Comparison of ENCODE assay signal across 22 cellular contexts in the genomic region with DNA sequence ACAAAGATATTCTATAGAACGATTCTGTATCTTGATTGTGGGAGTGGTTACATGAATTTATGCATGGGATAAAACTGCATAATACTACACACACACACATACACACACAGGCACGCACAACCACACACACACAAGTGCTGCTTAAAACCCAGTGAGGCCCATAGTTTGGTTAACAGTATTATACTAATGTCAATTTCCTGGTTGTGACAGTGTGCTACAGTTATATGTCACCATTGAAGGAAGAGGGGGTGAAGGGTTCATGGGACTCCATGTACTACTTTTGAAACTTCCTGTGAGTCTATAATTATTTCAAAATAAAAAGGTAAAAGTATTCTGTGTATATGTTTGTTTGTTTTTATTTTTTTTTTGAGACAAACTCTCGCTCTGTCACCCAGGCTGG. TPM values are rescaled to one million over a fixed set of nuclear protein-coding genes. Genes with fewer than 3 reads are reported as not detected.
A peak's percentile ranks its signal among the peaks of the same experiment; 100 is the strongest.
DNase-seq lines count a peak whose midpoint lies in the region; ATAC-seq and TF ChIP-seq lines count a peak whose summit lies in the region.
"Had no signal": no experiment of that assay in that cellular context is flagged by ENCODE, and none has a peak within 500 bp of the region (broad histone marks: within the 10 kb centered on the region; RNA-seq: fewer than 3 reads in every experiment).

No MANE protein-coding gene starts in this region.

- H4K20me1 ChIP-seq in IMR-90 (ENCODE audit: insufficient read depth, low read length): peaks cover 61% of the 10 kb centered on the region

- peak overlapping the region; percentile 76; the same call in 1 of the 2 replicates for H4K5ac ChIP-seq in IMR-90 (ENCODE audit: low read depth, low read length)

- peaks cover 34% of the 10 kb centered on the region for H3K36me3 Mint-ChIP-seq in activated T-cell treated with anti-CD3 and anti-CD28 coated beads, Interleukin-2, amount 50 U/mL, for 24 hours (ENCODE audit: low read depth)
- H3K36me3 Mint-ChIP-seq in activated T-cell treated with anti-CD3 and anti-CD28 coated beads, Interleukin-2, amount 50 U/mL, for 4 hours (ENCODE audit: insufficient read depth): peaks cover 11% of the 10 kb centered on the region
- H3K36me3 Mint-ChIP-seq in central memory CD8-positive, alpha-beta T cell (ENCODE audit: insufficient read depth): peaks cover 5% of the 10 kb centered on the region

- H4K91ac ChIP-seq in IMR-90 (ENCODE audit: insufficient read depth, low read depth, low read length) (no peak overlapping the region), trophoblast cell (ENCODE audit: low read depth, low read length) (no peak overlapping the region)

- H2BK12ac ChIP-seq in trophoblast cell (ENCODE audit: low read length): no peak overlapping the region

- intact Hi-C loops in IMR-90 (cut with micrococcal nuclease): no loop called here

- H3K79me1 ChIP-seq in IMR-90 (ENCODE audit: low read depth in 1 of 2, low read length in 2 of 2): peaks cover 3 to 66% of the 10 kb centered on the region in 2 experiments; a peak in 3 of 4 replicates
- peaks cover 3% of the 10 kb centered on the region for H3K79me1 ChIP-seq in trophoblast cell (ENCODE audit: low read length)

- no peak overlapping the region for H3K4me3 Mint-ChIP-seq in activated T-cell treated with anti-CD3 and anti-CD28 coated beads, Interleukin-2, amount 50 U/mL, for 24 hours
- no peak overlapping the region for H3K4me3 Mint-ChIP-seq in activated T-cell treated with anti-CD3 and anti-CD28 coated beads, Interleukin-2, amount 50 U/mL, for 4 hours
- no peak overlapping the region for H3K4me3 Mint-ChIP-seq in central memory CD8-positive, alpha-beta T cell

- peaks cover 2% of the 10 kb centered on the region for H3K36me3 ChIP-seq in IMR-90 (ENCODE audit: control insufficient read depth, insufficient read depth, low read length)
- peaks cover 2% of the 10 kb centered on the region in 2 experiments for H3K36me3 ChIP-seq in trophoblast cell (ENCODE audit: control insufficient read depth in 1 of 2, insufficient read depth in 2 of 2, low read length in 2 of 2)
- H3K36me3 ChIP-seq: uterus had no signal

- H3K9me3 Mint-ChIP-seq in activated T-cell treated with anti-CD3 and anti-CD28 coated beads, Interleukin-2, amount 50 U/mL, for 24 hours: no peaks in the 10 kb centered on the region
- H3K9me3 Mint-ChIP-seq in activated T-cell treated with anti-CD3 and anti-CD28 coated beads, Interleukin-2, amount 50 U/mL, for 4 hours: no peaks in the 10 kb centered on the region
- no peaks in the 10 kb centered on the region for H3K9me3 Mint-ChIP-seq in central memory CD8-positive, alpha-beta T cell

- TF ChIP-seq RAD21 in IMR-90 (IDR thresholded peaks at IDR 0.05; ENCODE audit: low read length): no peak

- POLR2A ChIA-PET in IMR-90 (lab: Charles Lee; ENCODE audit: unreplicated experiment): no interaction called here

- H2AK5ac ChIP-seq in IMR-90 (ENCODE audit: low read depth, low read length): no peak overlapping the region
- H2AK5ac ChIP-seq in trophoblast cell (ENCODE audit: low read length): no peak overlapping the region

- H3K4me2 ChIP-seq in IMR-90 (ENCODE audit: low read depth, low read length) (no peak overlapping the region), trophoblast cell (ENCODE audit: low read length) (no peak overlapping the region)

- H3K14ac ChIP-seq in IMR-90 (replicated peaks; ENCODE audit: low read depth, low read length): no peak overlapping the region
- H3K14ac ChIP-seq in trophoblast cell (ENCODE audit: low read length): no peak overlapping the region

- BruUV-seq in IMR-90 (replicated peaks; lab: Mats Ljungman, UMichigan): no TSS peak

- H3K27me3 ChIP-seq in IMR-90 (ENCODE audit: control insufficient read depth, insufficient read depth, low read length): no peaks in the 10 kb centered on the region
- H3K27me3 ChIP-seq in trophoblast cell (ENCODE audit: insufficient read depth, low read length): no peaks in the 10 kb centered on the region
- H3K27me3 ChIP-seq: BE2C, body of pancreas, uterus had no signal

- CTCF ChIA-PET in IMR-90 (lab: Yijun Ruan, JAX): no interaction called here

- H2BK15ac ChIP-seq in IMR-90 (ENCODE audit: low read depth, low read length): no peak overlapping the region

- no peak overlapping the region for H2BK20ac ChIP-seq in IMR-90 (ENCODE audit: low read depth, low read length)

- peak overlapping the region; percentile 10 for H2BK5ac ChIP-seq in IMR-90 (ENCODE audit: low read depth, low read length, poor library complexity, severe bottlenecking)
- H2BK5ac ChIP-seq in trophoblast cell (ENCODE audit: low read depth, low read length, poor library complexity): no peak overlapping the region

- dilution Hi-C loops in IMR-90 (cut with HindIII; ENCODE audit: low sequenced_read_pairs, unreplicated experiment): no loop called here

- no peak for TF ChIP-seq POLR2A in IMR-90 (IDR thresholded peaks at IDR 0.05; ENCODE audit: low read depth, low read length)

- H2BK120ac ChIP-seq in IMR-90 (ENCODE audit: low read depth, low read length) (no peak overlapping the region), trophoblast cell (ENCODE audit: insufficient read depth, low read length, poor library complexity) (no peak overlapping the region)

- peaks cover 15% of the 10 kb centered on the region for H3K9me1 ChIP-seq in IMR-90 (ENCODE audit: insufficient read depth, low read length)

- H2AK9ac ChIP-seq in IMR-90 (replicated peaks; ENCODE audit: low read depth, low read length, poor library complexity): no peak overlapping the region

- no peak for ATAC-seq in activated T-cell treated with anti-CD3 and anti-CD28 coated beads, Interleukin-2, amount 50 U/mL, for 4 hours
- ATAC-seq in IMR-90 (ENCODE audit: low read depth) (no peak), GM18867 (IDR thresholded peaks at IDR 0.05; ENCODE audit: unreplicated experiment) (no peak)
- ATAC-seq in central memory CD8-positive, alpha-beta T cell (replicated peaks; ENCODE audit: extremely low read depth, poor library complexity, severe bottlenecking): no peak
- ATAC-seq: body of pancreas, Panc1, psoas muscle had no signal

- H3K27me3 Mint-ChIP-seq in activated T-cell treated with anti-CD3 and anti-CD28 coated beads, Interleukin-2, amount 50 U/mL, for 24 hours: no peaks in the 10 kb centered on the region
- no peaks in the 10 kb centered on the region for H3K27me3 Mint-ChIP-seq in activated T-cell treated with anti-CD3 and anti-CD28 coated beads, Interleukin-2, amount 50 U/mL, for 4 hours (ENCODE audit: low read depth)
- H3K27me3 Mint-ChIP-seq in central memory CD8-positive, alpha-beta T cell: no peaks in the 10 kb centered on the region

- H3K4me3 ChIP-seq in IMR-90 (ENCODE audit: insufficient read depth, low read depth, low read length) (no peak overlapping the region), trophoblast cell (ENCODE audit: low read depth, low read length) (no peak overlapping the region)
- H3K4me3 ChIP-seq: body of pancreas, psoas muscle, uterus had no signal

- H4K8ac ChIP-seq in IMR-90 (ENCODE audit: low read depth in 2 of 2, low read length in 2 of 2): no peak overlapping the region
- H4K8ac ChIP-seq in trophoblast cell (ENCODE audit: low read depth, low read length): no peak overlapping the region

- H2AFZ ChIP-seq in IMR-90 (replicated peaks; ENCODE audit: low read length, poor library complexity) (no peak overlapping the region), trophoblast cell (ENCODE audit: insufficient read depth, low read length, poor library complexity) (no peak overlapping the region)

- H3K9ac ChIP-seq in IMR-90 (ENCODE audit: low read depth, low read length) (no peak overlapping the region), trophoblast cell (ENCODE audit: low read length) (no peak overlapping the region)

- H3K79me2 ChIP-seq in trophoblast cell (ENCODE audit: control insufficient read depth, insufficient read depth, low read length, poor library complexity): peaks cover 28% of the 10 kb centered on the region

- WGBS in IMR-90 (ENCODE audit: extremely low coverage in 2 of 2, insufficient read length in 1 of 2), 2 experiments: no CpG with 5 or more reads among the region's 3 CpGs
- WGBS in trophoblast cell (ENCODE audit: extremely low coverage, insufficient coverage, insufficient read length): no CpG with 5 or more reads among the region's 3 CpGs

- in situ Hi-C loops in IMR-90 (cut with MboI; ENCODE audit: low sequenced_read_pairs): no loop called here

- H3K4me1 Mint-ChIP-seq in activated T-cell treated with anti-CD3 and anti-CD28 coated beads, Interleukin-2, amount 50 U/mL, for 24 hours (ENCODE audit: low read depth): peaks cover 81% of the 10 kb centered on the region
- H3K4me1 Mint-ChIP-seq in activated T-cell treated with anti-CD3 and anti-CD28 coated beads, Interleukin-2, amount 50 U/mL, for 4 hours (ENCODE audit: low read depth): peaks cover 74% of the 10 kb centered on the region
- H3K4me1 Mint-ChIP-seq in central memory CD8-positive, alpha-beta T cell: peaks cover 64% of the 10 kb centered on the region

- no peak overlapping the region for H3K4ac ChIP-seq in IMR-90 (ENCODE audit: low read depth, low read length)
- H3K4ac ChIP-seq in trophoblast cell (ENCODE audit: low read depth, low read length): peak overlapping the region; percentile 53

- H3K27ac ChIP-seq in IMR-90 (ENCODE audit: insufficient read depth, low read length) (no peak overlapping the region), trophoblast cell (ENCODE audit: low read depth, low read length) (no peak overlapping the region)
- H3K27ac ChIP-seq: body of pancreas, epithelial cell of prostate, uterus had no signal

- no peak for TF ChIP-seq CTCF in IMR-90 (conservative IDR thresholded peaks at IDR 0.05; ENCODE audit: low read depth, low read length)

- H3K23ac ChIP-seq in IMR-90 (ENCODE audit: low read depth, low read length) (no peak overlapping the region), trophoblast cell (ENCODE audit: low read length) (no peak overlapping the region)

- H3K4me1 ChIP-seq in IMR-90 (ENCODE audit: control insufficient read depth, insufficient read depth, low read length) (peaks cover 21% of the 10 kb centered on the region), trophoblast cell (ENCODE audit: control insufficient read depth in 1 of 2, insufficient read depth in 2 of 2, low read length in 2 of 2) (peaks cover 12 to 15% of the 10 kb centered on the region in 2 experiments)
- H3K4me1 ChIP-seq: uterus had no signal

- no peak overlapping the region for H3K18ac ChIP-seq in IMR-90 (ENCODE audit: low read depth, low read length)
- no peak overlapping the region for H3K18ac ChIP-seq in trophoblast cell (ENCODE audit: low read length)

- H3K56ac ChIP-seq in IMR-90 (ENCODE audit: extremely low read depth, insufficient read depth, low read length): no peak overlapping the region

- H3K27ac Mint-ChIP-seq in activated T-cell treated with anti-CD3 and anti-CD28 coated beads, Interleukin-2, amount 50 U/mL, for 24 hours: peak overlapping the region; percentile 80
- H3K27ac Mint-ChIP-seq in central memory CD8-positive, alpha-beta T cell (ENCODE audit: low read depth): peak overlapping the region; percentile 87

- H4K12ac ChIP-seq in trophoblast cell (ENCODE audit: low read depth, low read length): no peak overlapping the region

- peak; percentile 2 for DNase-seq in activated T-cell treated with anti-CD3 and anti-CD28 coated beads, Interleukin-2, amount 50 U/mL, for 24 hours
- no peak for DNase-seq in activated T-cell treated with anti-CD3 and anti-CD28 coated beads, Interleukin-2, amount 50 U/mL, for 4 hours
- DNase-seq in IMR-90 (no peak), trophoblast cell (no peak), mucosa of gallbladder (ENCODE audit: low spot score) (no peak), DMS 273 (lab: John Stamatoyannopoulos, UW; ENCODE audit: unreplicated experiment) (no peak)
- no peak for DNase-seq in central memory CD8-positive, alpha-beta T cell (ENCODE audit: low spot score in 2 of 2)
- DNase-seq: activated CD4-positive, alpha-beta T cell treated with anti-CD3 and anti-CD28 coated beads for 4 hours; activated T-cell treated with anti-CD3 and anti-CD28 coated beads for 4 hours; BE2C; body of pancreas; H7; kidney; NCI-H146; NCI-H510A treated with DMSO at 0.1 percent for 48 hours; NK-92 treated with Interleukin-12 subunit alpha and Interleukin-12 subunit beta, amount 100 ng/mL, for 24 hours; psoas muscle; substantia nigra; uterus had no signal

- H3K9me3 ChIP-seq in IMR-90 (ENCODE audit: control insufficient read depth, insufficient read depth, low read length): no peaks in the 10 kb centered on the region
- H3K9me3 ChIP-seq in trophoblast cell (ENCODE audit: insufficient read depth, low read depth, low read length): no peaks in the 10 kb centered on the region
- H3K9me3 ChIP-seq: BE2C, body of pancreas, psoas muscle, uterus had no signal

RNA-seq across cellular contexts. Expression of gene ZC3H7A, which starts 8.1 kb away (rescaled TPM):
- total RNA-seq in activated T-cell treated with anti-CD3 and anti-CD28 coated beads, Interleukin-2, amount 50 U/mL, for 4 hours: 10 to 100 TPM; 33.3 to 39.7 (median 38.4) TPM
- total RNA-seq in IMR-90 (2012; rRNA removed): 22.2 and 33.3 TPM in 2 replicates
- polyA plus RNA-seq in IMR-90 (2012; rRNA removed): 48.3 and 53.9 TPM in 2 replicates
- 11.5 and 30.5 TPM in 2 replicates for polyA plus RNA-seq in IMR-90 (2012; cell fraction: cytosol; rRNA removed)
- polyA plus RNA-seq in IMR-90 (2012; cell fraction: nucleus; rRNA removed; ENCODE audit: low replicate concordance): 11.4 and 92.1 TPM in 2 replicates
- 37.2 and 37.3 TPM in 2 replicates for polyA plus RNA-seq in trophoblast cell (2013)
- 47.1 TPM for total RNA-seq in mucosa of gallbladder

RNA-seq across cellular contexts. Expression of gene TXNDC11, which starts 46.3 kb away (rescaled TPM):
- 10 to 100 TPM; 34.3 to 39.0 (median 35.5) TPM for total RNA-seq in activated T-cell treated with anti-CD3 and anti-CD28 coated beads, Interleukin-2, amount 50 U/mL, for 4 hours
- total RNA-seq in IMR-90 (2012; rRNA removed) (23.9 and 25.3 TPM in 2 replicates), mucosa of gallbladder (55.7 TPM)
- polyA plus RNA-seq in IMR-90 (2012; rRNA removed): 42.9 and 50.0 TPM in 2 replicates
- polyA plus RNA-seq in IMR-90 (2012; cell fraction: cytosol; rRNA removed): 37.8 and 42.7 TPM in 2 replicates
- polyA plus RNA-seq in IMR-90 (2012; cell fraction: nucleus; rRNA removed; ENCODE audit: low replicate concordance): 42.1 and 47.2 TPM in 2 replicates
- polyA plus RNA-seq in trophoblast cell (2013): 27.9 and 29.6 TPM in 2 replicates
